In the genomic region with DNA sequence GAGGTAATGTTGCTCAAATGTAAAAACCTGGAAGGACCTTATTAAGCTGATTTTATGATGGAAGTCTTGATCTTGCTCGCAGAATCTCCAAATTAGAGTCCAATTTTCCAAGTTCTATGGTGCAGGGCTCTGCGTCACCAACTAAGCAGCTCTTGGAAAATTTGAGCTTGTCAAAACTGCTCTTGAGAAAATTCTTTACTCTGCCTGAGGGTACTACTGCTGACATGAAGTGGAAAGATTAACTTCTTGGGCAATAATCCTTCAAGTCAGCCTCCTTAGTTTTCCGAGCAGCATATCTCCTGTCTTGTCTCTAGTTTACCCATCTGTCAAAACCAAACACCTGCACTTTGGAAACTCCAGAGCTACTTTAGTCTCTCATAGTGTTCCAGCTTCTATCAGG, we compare ENCODE assay signal across 20 cellular contexts.
A peak's percentile ranks its signal among the peaks of the same experiment; 100 is the strongest.
DNase-seq lines count a peak whose midpoint lies in the region; ATAC-seq, FAIRE-seq and TF ChIP-seq lines count a peak whose summit lies in the region.
"Had no signal": no experiment of that assay in that cellular context is flagged by ENCODE, and none has a peak within 500 bp of the region (broad histone marks: within the 10 kb centered on the region; RNA-seq: fewer than 3 reads in every experiment).

No MANE protein-coding gene starts in this region.

- H3K36me3 ChIP-seq in bronchial epithelial cell (ENCODE audit: control insufficient read depth, insufficient read depth, low read length) (no peaks in the 10 kb centered on the region), lower lobe of right lung (no peaks in the 10 kb centered on the region), upper lobe of right lung (no peaks in the 10 kb centered on the region), brain microvascular endothelial cell (replicated peaks) (no peaks in the 10 kb centered on the region)

- H3K27me3 ChIP-seq in bronchial epithelial cell (ENCODE audit: control insufficient read depth, insufficient read depth, low read length) (no peaks in the 10 kb centered on the region), lower lobe of right lung (ENCODE audit: low read depth) (no peaks in the 10 kb centered on the region), upper lobe of right lung (no peaks in the 10 kb centered on the region), brain microvascular endothelial cell (replicated peaks) (no peaks in the 10 kb centered on the region)

- no peak for FAIRE-seq in bronchial epithelial cell (lab: Jason Lieb, UNC)
- FAIRE-seq: GM12891, GM18507, H1 had no signal

- H3K4me3 ChIP-seq in bronchial epithelial cell (ENCODE audit: low read depth, low read length) = no peak overlapping the region
- H3K4me3 ChIP-seq in lower lobe of right lung = no peak overlapping the region
- H3K4me3 ChIP-seq in upper lobe of right lung = no peak overlapping the region
- no peak overlapping the region for H3K4me3 ChIP-seq in brain microvascular endothelial cell (ENCODE audit: low read depth, low read length)
- H3K4me3 ChIP-seq: GM23248 had no signal

- in situ Hi-C loops in brain microvascular endothelial cell (cut with HindIII; ENCODE audit: low pct_ligation_motif_present, low sequenced_read_pairs) = no loop called here

- H3K27ac ChIP-seq in lower lobe of right lung = no peak overlapping the region
- H3K27ac ChIP-seq in upper lobe of right lung = no peak overlapping the region
- H3K27ac ChIP-seq in brain microvascular endothelial cell = no peak overlapping the region
- H3K27ac ChIP-seq: GM23248 had no signal

- no peaks in the 10 kb centered on the region for H3K9me3 ChIP-seq in lower lobe of right lung
- peaks cover 4% of the 10 kb centered on the region for H3K9me3 ChIP-seq in upper lobe of right lung

- intact Hi-C loops in lower lobe of right lung (cut with DNase I) = no loop called here
- intact Hi-C loops in upper lobe of right lung (cut with DNase I) = no loop called here

- DNase-seq in NCI-H524 treated with DMSO at 0.1 percent for 48 hours (lab: John Stamatoyannopoulos, UW) (peak; percentile 94), bronchial epithelial cell (ENCODE audit: low read depth) (peak; percentile 3), lower lobe of right lung (no peak), upper lobe of right lung (no peak), brain microvascular endothelial cell (no peak)
- DNase-seq in activated CD4-positive, alpha-beta T cell treated with anti-CD3 and anti-CD28 coated beads, Interleukin-2, amount 50 U/mL, for 1 hour = no peak
- DNase-seq: C1 segment of cervical spinal cord; Calu3; CD4-positive, alpha-beta memory T cell; COR-L47; DMS53; DMS79 treated with DMSO at 0.1 percent for 48 hours; GF-D8; GM23248; H7; HCEC 1CT had no signal

- H3K4me1 ChIP-seq in lower lobe of right lung = no peaks in the 10 kb centered on the region
- no peaks in the 10 kb centered on the region for H3K4me1 ChIP-seq in upper lobe of right lung

- no peak for TF ChIP-seq CTCF in bronchial epithelial cell (IDR thresholded peaks at IDR 0.05; ENCODE audit: insufficient read depth, low read length, severe bottlenecking)
- no peak for TF ChIP-seq CTCF in lower lobe of right lung (IDR thresholded peaks at IDR 0.05)
- TF ChIP-seq CTCF in upper lobe of right lung (IDR thresholded peaks at IDR 0.05) = no peak
- no peak for TF ChIP-seq CTCF in brain microvascular endothelial cell (IDR thresholded peaks at IDR 0.05; ENCODE audit: low read depth, low read length, missing control alignments)

- ATAC-seq in lower lobe of right lung = peak; percentile 58 to 68
- ATAC-seq in upper lobe of right lung = peak; percentile 49
- no peak for ATAC-seq in esophagus mucosa

Comparison
In these comparisons a context has a peak if more than half of its experiments do, and no peak if none do; other contexts are left out.
1. DNase-seq: peak in NCI-H524 treated with DMSO at 0.1 percent for 48 hours (single experiment) and bronchial epithelial cell (single experiment); none in lower lobe of right lung (single experiment), upper lobe of right lung (single experiment), brain microvascular endothelial cell (single experiment) and activated CD4-positive, alpha-beta T cell treated with anti-CD3 and anti-CD28 coated beads, Interleukin-2, amount 50 U/mL, for 1 hour (single experiment).